In genomic region chr3:34843479-34843870, GRCh38 we compare ENCODE assay signal across 21 cellular contexts.
A peak's percentile ranks its signal among the peaks of the same experiment; 100 is the strongest.
DNase-seq lines count a peak whose midpoint lies in the region; ATAC-seq, FAIRE-seq and TF ChIP-seq lines count a peak whose summit lies in the region.
"Had no signal": no experiment of that assay in that cellular context is flagged by ENCODE, and none has a peak within 500 bp of the region (broad histone marks: within the 10 kb centered on the region; RNA-seq: fewer than 3 reads in every experiment).

No MANE protein-coding gene starts in this region.

- 10 to 17% methylated on average over 4 of the region's 4 CpGs for WGBS in pancreas, 2 donors

- no peak overlapping the region for H3K4me3 ChIP-seq in HUES48 (ENCODE audit: low read depth, low read length)
- H3K4me3 ChIP-seq in fibroblast of mammary gland (ENCODE audit: control insufficient read depth, low read depth, low read length) = no peak overlapping the region
- H3K4me3 ChIP-seq in pancreas = no peak overlapping the region
- no peak overlapping the region for H3K4me3 ChIP-seq in ascending aorta
- H3K4me3 ChIP-seq: gastroesophageal sphincter, transverse colon had no signal

- no peaks in the 10 kb centered on the region for H3K27me3 ChIP-seq in HUES48 (ENCODE audit: control insufficient read depth, insufficient read depth, low read length)
- no peaks in the 10 kb centered on the region for H3K27me3 ChIP-seq in pancreas
- no peaks in the 10 kb centered on the region for H3K27me3 ChIP-seq in ascending aorta
- H3K27me3 ChIP-seq: transverse colon had no signal

- DNase-seq in fibroblast of mammary gland (ENCODE audit: low read depth) (peak; percentile 17), pancreas (no peak), ascending aorta (ENCODE audit: low spot score in 2 of 2) (no peak), activated gamma-delta T cell (lab: John Stamatoyannopoulos, UW) (no peak), Right ventricle myocardium inferior (ENCODE audit: missing footprints) (no peak)
- DNase-seq: activated CD4-positive, alpha-beta T cell treated with anti-CD3 and anti-CD28 coated beads for 1 hour; activated CD8-positive, alpha-beta memory T cell treated with anti-CD3 and anti-CD28 coated beads for 24 hours; activated T-cell treated with anti-CD3 and anti-CD28 coated beads, Interleukin-2, amount 50 U/mL, for 48 hours; CD8-positive, alpha-beta T cell; erythroblast; H9; NCI-H2107; nephron progenitor cell; stimulated activated CD4-positive, alpha-beta T cell treated with anti-CD3 and anti-CD28 coated beads, Interleukin-4, amount 100 ng/mL, for 1 hour; SW 1271; transverse colon had no signal

- H3K36me3 ChIP-seq in HUES48 (ENCODE audit: control insufficient read depth, insufficient read depth, low read length) (no peaks in the 10 kb centered on the region), pancreas (no peaks in the 10 kb centered on the region), ascending aorta (no peaks in the 10 kb centered on the region)
- H3K36me3 ChIP-seq: gastroesophageal sphincter, transverse colon had no signal

- no peaks in the 10 kb centered on the region for H3K9me3 ChIP-seq in HUES48 (ENCODE audit: control insufficient read depth, insufficient read depth, low read length)
- H3K9me3 ChIP-seq in pancreas = no peaks in the 10 kb centered on the region
- H3K9me3 ChIP-seq in ascending aorta = no peaks in the 10 kb centered on the region
- H3K9me3 ChIP-seq: gastroesophageal sphincter, transverse colon had no signal

- H3K9ac ChIP-seq in HUES48 (ENCODE audit: low read depth, low read length) = no peak overlapping the region

- FAIRE-seq in pancreas (lab: Jason Lieb, UNC) = no peak
- FAIRE-seq: GM12891 had no signal

- TF ChIP-seq CTCF in fibroblast of mammary gland (conservative IDR thresholded peaks at IDR 0.05; ENCODE audit: control insufficient read depth, insufficient read depth, low read depth, low read length) (no peak), pancreas (IDR thresholded peaks at IDR 0.05) (no peak), ascending aorta (IDR thresholded peaks at IDR 0.05) (no peak)

- ATAC-seq in pancreas (peak; percentile 37 to 72 (median 54)), Right ventricle myocardium inferior (no peak), HG02571 (IDR thresholded peaks at IDR 0.05; ENCODE audit: unreplicated experiment) (no peak)
- ATAC-seq: CD8-positive, alpha-beta T cell; gastroesophageal sphincter had no signal

- H3K4me1 ChIP-seq in HUES48 (ENCODE audit: control insufficient read depth, insufficient read depth, low read length) = peaks cover 22% of the 10 kb centered on the region
- H3K4me1 ChIP-seq in pancreas = peaks cover 0 to 12% (median 4%) of the 10 kb centered on the region in 3 donors
- no peaks in the 10 kb centered on the region for H3K4me1 ChIP-seq in ascending aorta
- H3K4me1 ChIP-seq: gastroesophageal sphincter, transverse colon had no signal

- intact Hi-C loops in pancreas (cut with DNase I) = no loop called here
- intact Hi-C loops in ascending aorta (cut with DNase I) = no loop called here
- intact Hi-C loops in Right ventricle myocardium inferior (cut with DNase I) = no loop called here

- H3K27ac ChIP-seq in HUES48 (ENCODE audit: low read depth, low read length) = peak overlapping the region; percentile 44
- peak overlapping the region; percentile 34 for H3K27ac ChIP-seq in angular gyrus (ENCODE audit: low read depth, low read length)
- H3K27ac ChIP-seq in pancreas = peak overlapping the region in 2 of 4 donors; percentile 51 to 67
- H3K27ac ChIP-seq in ascending aorta = no peak overlapping the region
- H3K27ac ChIP-seq: gastroesophageal sphincter, transverse colon had no signal

Comparison
In these comparisons a context has a peak if more than half of its experiments do, and no peak if none do; other contexts are left out.
1. H3K27ac ChIP-seq: peak in HUES48 (single experiment) and angular gyrus (single experiment); none in ascending aorta (0 of 2).
2. ATAC-seq: peak in pancreas (4 of 4); none in Right ventricle myocardium inferior (single experiment) and HG02571 (single experiment).